ENCODE assay signal across 1 cellular context in genomic region chr7:87152112-87152896, GRCh38.
A peak's percentile ranks its signal among the peaks of the same experiment; 100 is the strongest.
TF ChIP-seq lines count a peak whose summit lies in the region.

TSS of gene DMTF1 (plus strand) at chr7:87152453. CDS start at chr7:87164942, 12,489 bp downstream.

TF ChIP-seq in WTC11, 78 proteins besides CTCF, POLR2A, EP300 and RAD21 (continued from another document and continues in another):
- TF ChIP-seq ZNF425 (CRISPR knock-in tag; conservative IDR thresholded peaks at IDR 0.05) (no peak), FOXP1 (CRISPR knock-in tag; IDR thresholded peaks at IDR 0.05; ENCODE audit: borderline replicate concordance) (peak; percentile 82), IRF2 (CRISPR knock-in tag; IDR thresholded peaks at IDR 0.05; ENCODE audit: borderline replicate concordance, low read depth) (no peak), JAZF1 (CRISPR knock-in tag; IDR thresholded peaks at IDR 0.05) (no peak), ZNF138 (CRISPR knock-in tag; conservative IDR thresholded peaks at IDR 0.05) (no peak), ZSCAN18 (CRISPR knock-in tag; IDR thresholded peaks at IDR 0.05) (no peak), FOXP4 (CRISPR knock-in tag; IDR thresholded peaks at IDR 0.05) (peak; percentile 38; the same call in 1 of the 2 replicates), AFF4 (CRISPR knock-in tag; IDR thresholded peaks at IDR 0.05; ENCODE audit: borderline replicate concordance) (peak; percentile 83; the same call in 1 of the 2 replicates), STAT6 (CRISPR knock-in tag; conservative IDR thresholded peaks at IDR 0.05; ENCODE audit: low read depth) (no peak), CREB1 (CRISPR knock-in tag; IDR thresholded peaks at IDR 0.05) (no peak), AR (CRISPR knock-in tag; IDR thresholded peaks at IDR 0.05) (0 out of 2 replicates have a peak, but pooled peaks have one; percentile 65), ZNF416 (CRISPR knock-in tag; IDR thresholded peaks at IDR 0.05) (no peak), PREB (CRISPR knock-in tag; IDR thresholded peaks at IDR 0.05; ENCODE audit: borderline replicate concordance) (no peak), CBFB (CRISPR knock-in tag; IDR thresholded peaks at IDR 0.05; ENCODE audit: low read depth) (no peak), OVOL2 (CRISPR knock-in tag; IDR thresholded peaks at IDR 0.05; ENCODE audit: borderline replicate concordance) (no peak), ZNF219 (CRISPR knock-in tag; IDR thresholded peaks at IDR 0.05; ENCODE audit: borderline replicate concordance) (no peak), GTF2I (CRISPR knock-in tag; conservative IDR thresholded peaks at IDR 0.05) (no peak), ZNF263 (CRISPR knock-in tag; IDR thresholded peaks at IDR 0.05; ENCODE audit: low read depth) (no peak), ATF3 (CRISPR knock-in tag; conservative IDR thresholded peaks at IDR 0.05) (no peak), MYBL2 (CRISPR knock-in tag; IDR thresholded peaks at IDR 0.05) (0 out of 2 replicates have a peak, but pooled peaks have one; percentile 59), ZNF396 (CRISPR knock-in tag; IDR thresholded peaks at IDR 0.05; ENCODE audit: borderline replicate concordance) (no peak), NR1H2 (CRISPR knock-in tag; IDR thresholded peaks at IDR 0.05) (no peak), E2F4 (CRISPR knock-in tag; IDR thresholded peaks at IDR 0.05; ENCODE audit: borderline replicate concordance, low read depth) (peak; percentile 76; the same call in 1 of the 2 replicates), ATF2 (CRISPR knock-in tag; IDR thresholded peaks at IDR 0.05; ENCODE audit: borderline replicate concordance, low read depth) (no peak), RELA (CRISPR knock-in tag; IDR thresholded peaks at IDR 0.05; ENCODE audit: borderline replicate concordance) (no peak), USF1 (CRISPR knock-in tag; IDR thresholded peaks at IDR 0.05) (no peak), NFE2L1 (CRISPR knock-in tag; IDR thresholded peaks at IDR 0.05) (peak; percentile 74; the same call in 1 of the 2 replicates), ATF6 (CRISPR knock-in tag; IDR thresholded peaks at IDR 0.05) (no peak), KAT7 (CRISPR knock-in tag; IDR thresholded peaks at IDR 0.05; ENCODE audit: borderline replicate concordance) (0 out of 2 replicates have a peak, but pooled peaks have one; percentile 36), GRHL2 (CRISPR knock-in tag; IDR thresholded peaks at IDR 0.05; ENCODE audit: insufficient replicate concordance, severe bottlenecking) (no peak), JUN (CRISPR knock-in tag; IDR thresholded peaks at IDR 0.05) (peak; percentile 52; the same call in 1 of the 2 replicates)
